ENCODE assay signal across 9 cellular contexts in the genomic region with DNA sequence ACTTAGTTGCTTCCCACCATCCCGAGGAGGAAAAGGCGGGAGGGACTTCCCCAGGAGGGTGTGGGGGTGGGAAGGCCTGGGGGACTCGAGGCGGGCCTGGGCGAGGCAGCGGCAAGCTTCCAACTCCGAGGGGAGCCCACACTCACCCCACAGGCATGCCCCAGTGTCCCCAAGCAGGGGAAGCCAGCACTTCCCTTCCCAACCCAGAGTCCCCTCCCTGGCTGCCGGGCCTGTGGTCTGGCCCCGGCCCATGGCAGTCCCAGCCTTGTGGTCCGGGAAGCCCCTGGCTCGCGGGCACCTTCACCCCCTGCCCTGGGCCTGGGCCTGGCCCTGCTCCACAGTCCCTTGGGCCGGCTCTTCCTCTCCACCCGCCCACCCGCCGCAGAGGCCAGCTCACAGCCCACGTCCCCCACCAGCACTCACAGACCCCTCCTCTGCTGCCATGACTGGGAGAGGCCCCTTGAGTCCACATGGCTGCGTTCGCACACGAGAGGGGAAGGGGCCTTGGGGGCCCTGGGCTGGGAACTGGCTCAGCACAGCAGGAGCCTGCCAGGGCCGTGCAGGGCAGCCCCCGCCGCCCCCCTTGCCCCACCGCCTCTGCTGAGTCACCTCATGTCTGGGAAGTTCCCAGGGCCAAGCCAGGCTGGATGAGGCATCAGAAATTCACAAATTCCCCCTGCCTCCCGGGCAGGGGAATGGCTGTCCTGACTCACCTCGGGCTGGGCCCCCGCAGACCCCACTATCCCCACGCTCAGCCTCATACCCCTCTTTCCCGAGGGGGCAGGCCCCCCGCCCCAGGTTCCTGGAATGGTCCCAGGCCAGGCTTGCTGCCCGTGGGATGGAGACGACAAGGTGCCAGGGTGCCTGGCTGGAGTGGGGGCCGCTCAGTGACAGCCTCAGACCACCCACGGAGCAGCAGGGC. TPM values are rescaled to one million over a fixed set of nuclear protein-coding genes. Genes with fewer than 3 reads are reported as not detected.
DNase-seq lines count a peak whose midpoint lies in the region; ATAC-seq, FAIRE-seq and TF ChIP-seq lines count a peak whose summit lies in the region.
"Had no signal": no experiment of that assay in that cellular context is flagged by ENCODE, and none has a peak within 500 bp of the region (broad histone marks: within the 10 kb centered on the region; RNA-seq: fewer than 3 reads in every experiment).

No MANE protein-coding gene starts in this region.

- H3K79me2 ChIP-seq in smooth muscle cell (ENCODE audit: low read depth) = peaks cover 20% of the 10 kb centered on the region

- 5% methylated on average over 26 of the region's 34 CpGs for WGBS in smooth muscle cell (ENCODE audit: low lambda C conversion rate)

- H3K27me3 ChIP-seq in ascending aorta (no peaks in the 10 kb centered on the region), smooth muscle cell (ENCODE audit: low read depth) (no peaks in the 10 kb centered on the region)
- peaks cover 12% of the 10 kb centered on the region for H3K27me3 ChIP-seq in CD4-positive, alpha-beta memory T cell (ENCODE audit: insufficient read depth, low read length)

- H3K36me3 Mint-ChIP-seq in CD4-positive, alpha-beta memory T cell = no peaks in the 10 kb centered on the region
- no peaks in the 10 kb centered on the region for H3K36me3 Mint-ChIP-seq in activated T-helper 17 cell treated with anti-CD3 and anti-CD28 coated beads, Interleukin-2, amount 50 U/mL, for 72 hours (ENCODE audit: low read depth)

- DNase-seq in H54 (ENCODE audit: insufficient read length, low spot score) (peak; percentile 94), ascending aorta (ENCODE audit: low spot score in 2 of 2) (peak; percentile 71 to 97), hypothalamus (lab: John Stamatoyannopoulos, UW) (peak in 36 of 51 donors; percentile 24 to 87 (median 50)), smooth muscle cell (lab: John Stamatoyannopoulos, UW; ENCODE audit: unreplicated experiment) (peak; percentile 98)
- DNase-seq in stimulated activated CD4-positive, alpha-beta T cell treated with anti-CD3 and anti-CD28 coated beads, Interleukin-4, amount 100 ng/mL, for 24 hours = no peak
- no peak for DNase-seq in CD4-positive, alpha-beta memory T cell

- H3K9me3 Mint-ChIP-seq in CD4-positive, alpha-beta memory T cell = no peaks in the 10 kb centered on the region
- no peaks in the 10 kb centered on the region for H3K9me3 Mint-ChIP-seq in activated T-helper 17 cell treated with anti-CD3 and anti-CD28 coated beads, Interleukin-2, amount 50 U/mL, for 72 hours
- H3K9me3 Mint-ChIP-seq: T-helper 1 cell treated with Interleukin-12 subunit alpha and Interleukin-12 subunit beta and Interleukin-4 antibody, amounts not matched to agents 30 μg/mL and 1 μg/mL, for 36 hours had no signal

- peaks cover 3 to 7% (median 5%) of the 10 kb centered on the region in 4 donors for H3K4me1 Mint-ChIP-seq in CD4-positive, alpha-beta memory T cell
- H3K4me1 Mint-ChIP-seq in activated T-helper 17 cell treated with anti-CD3 and anti-CD28 coated beads, Interleukin-2, amount 50 U/mL, for 72 hours = no peaks in the 10 kb centered on the region

- TF ChIP-seq CTCF in ascending aorta (IDR thresholded peaks at IDR 0.05) (no peak), smooth muscle cell (IDR thresholded peaks at IDR 0.05; ENCODE audit: borderline replicate concordance, insufficient read depth, poor library complexity, severe bottlenecking) (no peak)

- H3K9me3 ChIP-seq in ascending aorta (no peaks in the 10 kb centered on the region), smooth muscle cell (replicated peaks; ENCODE audit: low read depth) (no peaks in the 10 kb centered on the region)
- no peaks in the 10 kb centered on the region for H3K9me3 ChIP-seq in CD4-positive, alpha-beta memory T cell (ENCODE audit: control insufficient read depth in 1 of 2, low read length in 2 of 2)

- no peak for TF ChIP-seq POLR2A in H54 (IDR thresholded peaks at IDR 0.05; ENCODE audit: low read depth, low read length)

- intact Hi-C loops in ascending aorta (cut with DNase I) = loop anchor here (1.0 kb wide), 1 partner anchor 20 kb away; no protein-coding TSS in a partner anchor
- intact Hi-C loops in CD4-positive, alpha-beta memory T cell (cut with micrococcal nuclease) = no loop called here

- H3K27ac Mint-ChIP-seq in CD4-positive, alpha-beta memory T cell = no peak overlapping the region
- H3K27ac Mint-ChIP-seq in activated T-helper 17 cell treated with anti-CD3 and anti-CD28 coated beads, Interleukin-2, amount 50 U/mL, for 72 hours = no peak overlapping the region
- H3K27ac Mint-ChIP-seq: T-helper 1 cell treated with Interleukin-12 subunit alpha and Interleukin-12 subunit beta and Interleukin-4 antibody, amounts not matched to agents 30 μg/mL and 1 μg/mL, for 36 hours had no signal

- H3K4me2 ChIP-seq in smooth muscle cell = peak overlapping the region; percentile 84

- H2AFZ ChIP-seq in smooth muscle cell (ENCODE audit: low read depth) = no peak overlapping the region

- H3K36me3 ChIP-seq in ascending aorta = no peaks in the 10 kb centered on the region
- no peaks in the 10 kb centered on the region for H3K36me3 ChIP-seq in smooth muscle cell (ENCODE audit: low read depth)
- H3K36me3 ChIP-seq in CD4-positive, alpha-beta memory T cell (ENCODE audit: insufficient read depth, low read length) = no peaks in the 10 kb centered on the region

- no peaks in the 10 kb centered on the region for H4K20me1 ChIP-seq in smooth muscle cell (ENCODE audit: low read depth)

- H3K27me3 Mint-ChIP-seq in CD4-positive, alpha-beta memory T cell = peaks cover 2 to 4% of the 10 kb centered on the region in 2 donors
- no peaks in the 10 kb centered on the region for H3K27me3 Mint-ChIP-seq in activated T-helper 17 cell treated with anti-CD3 and anti-CD28 coated beads, Interleukin-2, amount 50 U/mL, for 72 hours

- CTCF ChIA-PET in CD4-positive, alpha-beta memory T cell (lab: Charles Lee; ENCODE audit: partially characterized antibody) = no interaction called here

- peak overlapping the region; percentile 18 to 58 for H3K4me3 ChIP-seq in ascending aorta
- H3K4me3 ChIP-seq in smooth muscle cell = peak overlapping the region; percentile 25
- H3K4me3 ChIP-seq in CD4-positive, alpha-beta memory T cell (ENCODE audit: low read length in 2 of 2) = no peak overlapping the region

- H3K4me3 Mint-ChIP-seq in CD4-positive, alpha-beta memory T cell = no peak overlapping the region
- H3K4me3 Mint-ChIP-seq in activated T-helper 17 cell treated with anti-CD3 and anti-CD28 coated beads, Interleukin-2, amount 50 U/mL, for 72 hours = no peak overlapping the region
- H3K4me3 Mint-ChIP-seq: T-helper 1 cell treated with Interleukin-12 subunit alpha and Interleukin-12 subunit beta and Interleukin-4 antibody, amounts not matched to agents 30 μg/mL and 1 μg/mL, for 36 hours had no signal

- H3K27ac ChIP-seq in ascending aorta = peak overlapping the region; percentile 91 to 100
- peak overlapping the region; percentile 100 for H3K27ac ChIP-seq in smooth muscle cell (ENCODE audit: low read depth)
- H3K27ac ChIP-seq in CD4-positive, alpha-beta memory T cell (ENCODE audit: low read depth, low read length) = no peak overlapping the region

- peak overlapping the region; percentile 97 for H3K9ac ChIP-seq in smooth muscle cell (ENCODE audit: low read depth)

- FAIRE-seq in H54 (lab: Jason Lieb, UNC) = no peak

- no peak for ATAC-seq in GM18867 (IDR thresholded peaks at IDR 0.05; ENCODE audit: unreplicated experiment)
- no peak for ATAC-seq in activated T-helper 17 cell treated with anti-CD3 and anti-CD28 coated beads, Interleukin-2, amount 50 U/mL, for 72 hours (replicated peaks)

- H3K4me1 ChIP-seq in ascending aorta (peaks cover 60 to 70% of the 10 kb centered on the region in 2 donors), smooth muscle cell (ENCODE audit: low read depth) (peaks cover 29% of the 10 kb centered on the region)
- peaks cover 9% of the 10 kb centered on the region for H3K4me1 ChIP-seq in CD4-positive, alpha-beta memory T cell (ENCODE audit: insufficient read depth, low read length)

- H3F3A ChIP-seq in smooth muscle cell (ENCODE audit: low read depth) = peaks cover 30% of the 10 kb centered on the region

- POLR2A ChIA-PET in CD4-positive, alpha-beta memory T cell (lab: Charles Lee; ENCODE audit: partially characterized antibody) = no interaction called here

RNA-seq across cellular contexts. Expression of a gene that starts 27.8 kb away (rescaled TPM):
- 29.1 TPM for total RNA-seq in ascending aorta
- total RNA-seq in smooth muscle cell = 4.6 and 5.4 TPM in 2 replicates
- 3.2 and 3.9 TPM in 2 replicates for polyA plus RNA-seq in smooth muscle cell
- not detected for total RNA-seq in CD4-positive, alpha-beta memory T cell
- not detected for polyA plus RNA-seq in CD4-positive, alpha-beta memory T cell
- total RNA-seq in activated T-helper 17 cell treated with anti-CD3 and anti-CD28 coated beads, Interleukin-2, amount 50 U/mL, for 72 hours = under 1 TPM in 1 of 2 donors, not detected in 1; 0.26 TPM

Comparison
In these comparisons a context has a peak if more than half of its experiments do, and no peak if none do; other contexts are left out.
1. DNase-seq: peak in H54 (single experiment), ascending aorta (2 of 2), hypothalamus (36 of 51) and smooth muscle cell (single experiment); none in stimulated activated CD4-positive, alpha-beta T cell treated with anti-CD3 and anti-CD28 coated beads, Interleukin-4, amount 100 ng/mL, for 24 hours (single experiment) and CD4-positive, alpha-beta memory T cell (0 of 5).
2. H3K4me3 ChIP-seq: peak in ascending aorta (2 of 2) and smooth muscle cell (single experiment); none in CD4-positive, alpha-beta memory T cell (0 of 2).